ENCODE assay signal across 8 cellular contexts in the genomic region with DNA sequence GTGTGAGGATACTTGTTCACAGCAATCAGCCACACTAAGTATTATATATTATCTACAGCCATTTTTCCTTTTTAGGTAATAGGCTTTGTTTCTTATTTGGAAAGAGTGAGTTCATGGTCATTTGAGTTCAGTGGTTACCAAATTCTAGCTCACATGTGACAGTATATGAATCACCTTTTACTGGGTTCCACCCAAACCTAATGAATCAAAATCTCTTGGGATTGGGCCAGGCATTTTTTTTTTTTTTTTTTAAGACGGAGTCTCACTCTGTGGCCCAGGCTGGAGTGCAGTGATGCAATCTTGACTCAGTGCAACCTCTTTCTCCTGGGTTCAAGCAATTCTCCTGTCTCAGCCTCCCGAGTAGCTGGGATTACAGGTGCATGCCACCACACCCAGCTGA. TPM values are rescaled to one million over a fixed set of nuclear protein-coding genes. Genes with fewer than 3 reads are reported as not detected.
DNase-seq lines count a peak whose midpoint lies in the region; ATAC-seq, FAIRE-seq and TF ChIP-seq lines count a peak whose summit lies in the region.
"Not testable (repeated sequence)": the region's sequence is repeated elsewhere in the genome, so short reads cannot be mapped to it uniquely, and the experiment has no call there.

No MANE protein-coding gene starts in this region.

- ATAC-seq in PC-3: peak; percentile 72

- POLR2A ChIA-PET in BJ (lab: Charles Lee): interaction anchor here (0.6 kb wide), 1 partner anchor 183 kb away, joined by 6 read pairs; no protein-coding TSS in a partner anchor
- POLR2A ChIA-PET in PC-3 (lab: Charles Lee; ENCODE audit: unreplicated experiment): not testable (repeated sequence)

- not testable (repeated sequence) for H3K9me3 ChIP-seq in PC-3 (ENCODE audit: low read length); adrenal gland (replicated peaks in 1 of 3)

- H4K20me1 ChIP-seq in PC-3 (ENCODE audit: low read length): not testable (repeated sequence)

- DNase-seq in BJ (ENCODE audit: low read depth): peak; percentile 69
- DNase-seq in HFF-Myc (ENCODE audit: extremely low read depth, low read depth): peak; percentile 52
- DNase-seq in PC-3: peak; percentile 93
- DNase-seq in adrenal gland: peak in 3 of 7 donors; percentile 45 to 58 (median 52)
- DNase-seq in dermis blood vessel endothelial cell: peak; percentile 56
- DNase-seq in foreskin fibroblast: peak; percentile 75 to 88
- peak; percentile 46 for DNase-seq in myocyte (ENCODE audit: low read depth)
- DNase-seq in urothelium cell line (ENCODE audit: low spot score): peak; percentile 63

- 31 to 49% (median 36%) methylated on average over 2 of the region's 2 CpGs for WGBS in adrenal gland, 4 donors

- H3K4me3 ChIP-seq in BJ (ENCODE audit: low read depth, low read length); HFF-Myc (replicated peaks; ENCODE audit: low read depth, low read length); PC-3 (ENCODE audit: low read length); adrenal gland; foreskin fibroblast (ENCODE audit: low read depth in 1 of 2, low read length in 2 of 2): not testable (repeated sequence)

- H3K27me3 ChIP-seq in BJ (ENCODE audit: control insufficient read depth, insufficient read depth, low read length); PC-3 (ENCODE audit: low read length); adrenal gland: not testable (repeated sequence)

- not testable (repeated sequence) for TF ChIP-seq CTCF in BJ (IDR thresholded peaks at IDR 0.05; ENCODE audit: insufficient read depth, low read depth, low read length); HFF-Myc (IDR thresholded peaks at IDR 0.05; ENCODE audit: low read depth, low read length, missing control alignments); PC-3 (conservative IDR thresholded peaks at IDR 0.05; ENCODE audit: low read depth, low read length); adrenal gland (IDR thresholded peaks at IDR 0.05); foreskin fibroblast (IDR thresholded peaks at IDR 0.05; ENCODE audit: low read depth, low read length)

- intact Hi-C loops in PC-3 (cut with micrococcal nuclease); adrenal gland (cut with DNase I): not testable (repeated sequence)

- H3K27ac ChIP-seq in PC-3 (ENCODE audit: low read length) (peak overlapping the region; percentile 70), adrenal gland (peak overlapping the region; percentile 8 to 56 (median 40))

- H3K9ac ChIP-seq in PC-3 (ENCODE audit: low read length): 0 out of 2 replicates have a peak overlapping the region, but pooled peaks have one; percentile 25

- not testable (repeated sequence) for FAIRE-seq in urothelium cell line (lab: Jason Lieb, UNC)

- peaks cover 20% of the 10 kb centered on the region for H3K4me1 ChIP-seq in PC-3 (ENCODE audit: insufficient read depth, low read length)
- H3K4me1 ChIP-seq in adrenal gland (replicated peaks in 1 of 2): peaks cover 10% of the 10 kb centered on the region in 2 donors

- H3K9me2 ChIP-seq in PC-3 (replicated peaks; ENCODE audit: low read length): not testable (repeated sequence)

- CTCF ChIA-PET in BJ (lab: Yijun Ruan, JAX): interaction anchor here (0.6 to 1.7 kb wide), 3 partner anchors 14 to 815 kb away, joined by 3 to 6 read pairs (median 4); no protein-coding TSS in a partner anchor
- CTCF ChIA-PET in PC-3 (lab: Charles Lee): interaction anchor here (0.6 kb wide), 1 partner anchor 12 kb away, joined by 8 read pairs; no protein-coding TSS in a partner anchor

- H3K36me3 ChIP-seq in BJ (ENCODE audit: control insufficient read depth, insufficient read depth, low read length) (peaks cover 22% of the 10 kb centered on the region), PC-3 (ENCODE audit: low read depth, low read length) (peaks cover 43% of the 10 kb centered on the region), adrenal gland (replicated peaks in 1 of 2) (peaks cover 0 to 68% of the 10 kb centered on the region in 2 donors)

- peaks cover 14% of the 10 kb centered on the region; the same call in 1 of the 2 replicates for H3K79me2 ChIP-seq in PC-3 (ENCODE audit: low read length)

- BruUV-seq in PC-3 (replicated peaks; lab: Mats Ljungman, UMichigan): not testable (repeated sequence)

- not testable (repeated sequence) for TF ChIP-seq POLR2A in adrenal gland (IDR thresholded peaks at IDR 0.05)

- H3F3A ChIP-seq in PC-3 (ENCODE audit: low read length, unreplicated experiment): not testable (repeated sequence)

- H2AFZ ChIP-seq in PC-3 (ENCODE audit: low read length): not testable (repeated sequence)

- H3K4me2 ChIP-seq in PC-3 (ENCODE audit: low read length): peak overlapping the region; percentile 38; the same call in 1 of the 2 replicates

RNA-seq across cellular contexts. Expression of gene YARS1, which starts 27.8 kb away (rescaled TPM):
- 71.8 and 75.3 TPM in 2 replicates for polyA plus RNA-seq in BJ (2011; rRNA removed)
- polyA minus RNA-seq in BJ (2011; rRNA and poly(A)+ RNA removed): 76.8 and 78.8 TPM in 2 replicates
- total RNA-seq in PC-3 (2014; rRNA removed): 108 and 115 TPM in 2 replicates
- total RNA-seq in adrenal gland: 100 to 1,000 TPM in 4 of 8 donors, 10 to 100 TPM in 4; 73.9 to 190 (median 97.0) TPM
- polyA plus RNA-seq in adrenal gland: 100 to 1,000 TPM in 1 of 3 donors, 10 to 100 TPM in 2; 55.5 to 183 (median 56.1) TPM
- total RNA-seq in dermis blood vessel endothelial cell: 63.6 and 84.0 TPM in 2 replicates
- total RNA-seq in myocyte: 76.2 and 79.9 TPM in 2 replicates
- 134 TPM for polyA plus RNA-seq in myocyte (2012)

RNA-seq across cellular contexts. Expression of gene S100PBP, which starts 28.1 kb away (rescaled TPM):
- polyA plus RNA-seq in BJ (2011; rRNA removed): 20.7 and 31.8 TPM in 2 replicates
- polyA minus RNA-seq in BJ (2011; rRNA and poly(A)+ RNA removed): 16.8 and 24.8 TPM in 2 replicates
- 13.2 and 13.8 TPM in 2 replicates for total RNA-seq in PC-3 (2014; rRNA removed)
- 10 to 100 TPM; 14.0 to 50.1 (median 32.9) TPM for total RNA-seq in adrenal gland
- 10 to 100 TPM; 14.0 to 45.9 (median 22.4) TPM for polyA plus RNA-seq in adrenal gland
- 33.7 and 50.0 TPM in 2 replicates for total RNA-seq in dermis blood vessel endothelial cell
- total RNA-seq in myocyte: 18.4 and 27.9 TPM in 2 replicates
- polyA plus RNA-seq in myocyte (2012): 19.4 TPM
